Comparison of ENCODE assay signal across 8 cellular contexts in the genomic region with DNA sequence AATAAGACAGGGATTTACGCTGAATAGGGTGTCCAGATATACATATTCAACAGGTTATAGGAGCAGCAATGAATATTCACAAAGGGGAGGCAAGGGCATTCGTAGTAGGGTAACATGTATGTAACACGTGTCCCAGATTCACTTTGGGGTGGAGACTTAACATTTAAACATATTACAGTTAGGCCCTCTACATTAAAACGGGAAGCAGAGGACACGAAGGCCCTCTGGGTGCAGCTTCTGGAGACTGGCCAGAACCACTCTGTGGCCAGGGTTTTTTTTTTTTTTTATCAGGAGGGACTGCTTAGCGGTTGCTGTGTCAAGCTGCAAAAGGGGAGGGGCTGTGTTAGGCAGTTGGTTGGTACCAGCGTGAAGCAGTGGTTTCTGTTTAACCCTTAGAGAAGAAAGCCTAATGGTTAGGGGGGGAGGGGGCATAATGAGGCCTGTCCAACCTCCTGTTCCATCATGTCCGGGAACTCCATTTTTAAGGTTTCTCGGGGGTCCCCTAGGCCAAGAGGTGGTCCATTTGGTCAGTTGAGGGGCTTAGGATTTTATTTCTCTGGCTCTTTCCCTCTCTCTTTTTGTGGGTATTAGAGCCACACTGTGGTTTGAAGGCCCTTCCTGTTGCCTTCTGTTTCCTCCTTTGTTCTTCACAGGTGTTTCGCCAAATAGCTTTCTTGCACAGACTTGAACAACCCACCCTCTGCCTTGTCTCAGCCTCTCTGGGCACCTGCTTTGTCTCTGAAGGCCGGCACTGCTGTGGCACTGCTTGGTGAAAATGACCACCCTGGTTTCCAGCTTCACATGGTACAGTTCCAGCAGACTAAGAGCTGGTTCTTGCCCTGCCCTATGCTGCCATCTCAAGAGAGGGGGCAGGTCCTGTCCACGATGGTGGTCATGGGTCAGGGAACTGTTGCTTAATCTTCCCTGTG. TPM values are rescaled to one million over a fixed set of nuclear protein-coding genes. Genes with fewer than 3 reads are reported as not detected.
DNase-seq lines count a peak whose midpoint lies in the region; ATAC-seq and TF ChIP-seq lines count a peak whose summit lies in the region.

No MANE protein-coding gene starts in this region.

- DNase-seq in NCI-H1436 (lab: John Stamatoyannopoulos, UW) (peak; percentile 22), NCI-H1436 treated with DMSO at 0.1 percent for 48 hours (lab: John Stamatoyannopoulos, UW) (no peak), SK-N-SH (peak; percentile 78), fibroblast of villous mesenchyme (ENCODE audit: low read depth) (peak; percentile 76), endodermal cell (no peak)

- H3K4me1 ChIP-seq in SK-N-SH (ENCODE audit: control insufficient read depth in 1 of 2, insufficient read depth in 2 of 2, low read depth in 1 of 2, low read length in 1 of 2), result peaks cover 0 to 26% of the 10 kb centered on the region in 2 experiments; a peak in 1 of 4 replicates
- H3K4me1 ChIP-seq in endodermal cell (ENCODE audit: control insufficient read depth, insufficient read depth, low read length), result no peaks in the 10 kb centered on the region

- H3K9ac ChIP-seq in SK-N-SH (no peak overlapping the region), endodermal cell (ENCODE audit: extremely low read depth, low read length, poor library complexity, severe bottlenecking) (no peak overlapping the region)

- H3K36me3 ChIP-seq in SK-N-SH (replicated peaks in 1 of 2; ENCODE audit: control insufficient read depth in 1 of 2, insufficient read depth in 2 of 2, low read length in 1 of 2) (no peaks in the 10 kb centered on the region), endodermal cell (ENCODE audit: control insufficient read depth, insufficient read depth, low read length) (no peaks in the 10 kb centered on the region)

- H4K20me1 ChIP-seq in SK-N-SH (ENCODE audit: insufficient read depth), result no peaks in the 10 kb centered on the region

- H3K4me3 ChIP-seq in SK-N-SH (ENCODE audit: low read depth in 2 of 2, low read length in 1 of 2), result no peak overlapping the region
- H3K4me3 ChIP-seq in fibroblast of villous mesenchyme (ENCODE audit: low read depth, low read length), result no peak overlapping the region
- H3K4me3 ChIP-seq in skin epidermis, result no peak overlapping the region
- H3K4me3 ChIP-seq in endodermal cell (ENCODE audit: low read length), result no peak overlapping the region

- no peaks in the 10 kb centered on the region for H3K36me3 Mint-ChIP-seq in endodermal cell (ENCODE audit: low read depth)

- H3K27ac ChIP-seq in SK-N-SH (ENCODE audit: low read depth in 2 of 2, low read length in 1 of 2) (peak overlapping the region in 1 of 2 experiments; percentile 84; a peak in 2 of 4 replicates), skin epidermis (peak overlapping the region in 14 of 21 experiments; percentile 7 to 78 (median 50)), endodermal cell (ENCODE audit: low read depth, low read length) (no peak overlapping the region)

- no peaks in the 10 kb centered on the region for H3F3A ChIP-seq in SK-N-SH (replicated peaks; ENCODE audit: insufficient read depth)

- no peaks in the 10 kb centered on the region for H3K4me1 Mint-ChIP-seq in endodermal cell

- H3K27me3 Mint-ChIP-seq in endodermal cell (ENCODE audit: insufficient read depth), result no peaks in the 10 kb centered on the region

- 49% methylated on average over 12 of the region's 12 CpGs for WGBS in SK-N-SH (ENCODE audit: low lambda C conversion rate)
- 83 to 94% methylated on average over 8 to 12 of the region's 12 CpGs for WGBS in endodermal cell (ENCODE audit: insufficient coverage in 1 of 2, insufficient read length in 1 of 2), 2 experiments

- POLR2A ChIA-PET in SK-N-SH (lab: Yijun Ruan, JAX), result interaction anchor here (0.6 to 2.3 kb wide), 3 partner anchors 9 to 239 kb away, joined by 4 to 11 read pairs (median 10); no protein-coding TSS in a partner anchor

- H3K4me3 Mint-ChIP-seq in endodermal cell, result no peak overlapping the region

- no peak overlapping the region for H3K27ac Mint-ChIP-seq in endodermal cell

- peak; percentile 58 for ATAC-seq in GM19467 (IDR thresholded peaks at IDR 0.05; ENCODE audit: unreplicated experiment)
- ATAC-seq in HG03521 (IDR thresholded peaks at IDR 0.05; ENCODE audit: unreplicated experiment), result peak; percentile 52

- TF ChIP-seq CTCF in SK-N-SH (IDR thresholded peaks at IDR 0.05), result no peak
- no peak for TF ChIP-seq CTCF in fibroblast of villous mesenchyme (IDR thresholded peaks at IDR 0.05; ENCODE audit: insufficient read depth, low read depth, low read length)
- TF ChIP-seq CTCF in endodermal cell (conservative IDR thresholded peaks at IDR 0.05), result no peak

- H2AFZ ChIP-seq in SK-N-SH (ENCODE audit: low read depth), result no peak overlapping the region

- TF ChIP-seq RAD21 in SK-N-SH (IDR thresholded peaks at IDR 0.05; ENCODE audit: low read length), result peak; percentile 20; the same call in 1 of the 2 replicates

- H3K27me3 ChIP-seq in SK-N-SH (ENCODE audit: insufficient read depth) (no peaks in the 10 kb centered on the region), endodermal cell (ENCODE audit: control insufficient read depth, insufficient read depth, low read length, poor library complexity, severe bottlenecking) (no peaks in the 10 kb centered on the region)

- CTCF ChIA-PET in SK-N-SH (lab: Yijun Ruan, JAX), result interaction anchor here (0.8 to 1.6 kb wide), 8 partner anchors 11 to 327 kb away, joined by 3 to 7 read pairs (median 4); no protein-coding TSS in a partner anchor

- H3K9me3 Mint-ChIP-seq in endodermal cell, result no peaks in the 10 kb centered on the region

- no peaks in the 10 kb centered on the region for H3K9me2 ChIP-seq in SK-N-SH

- H3K79me2 ChIP-seq in SK-N-SH (ENCODE audit: insufficient read depth), result no peaks in the 10 kb centered on the region

- TF ChIP-seq EP300 in SK-N-SH (IDR thresholded peaks at IDR 0.05; ENCODE audit: borderline replicate concordance in 1 of 2, low read depth in 1 of 2, low read length in 1 of 2), result peak in 1 of 2 experiments; percentile 43; a peak in 1 of 4 replicates

- no peaks in the 10 kb centered on the region for H3K9me3 ChIP-seq in SK-N-SH
- no peaks in the 10 kb centered on the region for H3K9me3 ChIP-seq in endodermal cell (ENCODE audit: control insufficient read depth, low read length)

- no peak overlapping the region for H3K4me2 ChIP-seq in SK-N-SH

TF ChIP-seq in SK-N-SH, 30 proteins besides CTCF, POLR2A, EP300 and RAD21:
- 0 out of 2 replicates have a peak, but pooled peaks have one; percentile 25 for TF ChIP-seq RCOR1 (IDR thresholded peaks at IDR 0.05; ENCODE audit: low read length)
- TF ChIP-seq NFIC (IDR thresholded peaks at IDR 0.05; ENCODE audit: borderline replicate concordance), result 0 out of 2 replicates have a peak, but pooled peaks have one; percentile 15
- TF ChIP-seq TEAD4 (IDR thresholded peaks at IDR 0.05; ENCODE audit: borderline replicate concordance, insufficient read depth), result no peak
- 0 out of 2 replicates have a peak, but pooled peaks have one; percentile 55 for TF ChIP-seq RFX5 (IDR thresholded peaks at IDR 0.05; ENCODE audit: low read length)

RNA-seq across cellular contexts. Expression of a gene that starts 26.4 kb away (rescaled TPM):
- not detected in 2 replicates for polyA plus RNA-seq in SK-N-SH (2012; rRNA removed)
- polyA plus RNA-seq in SK-N-SH (2012; cell fraction: cytosol; rRNA removed), result not detected in 2 replicates
- polyA plus RNA-seq in SK-N-SH (2012; cell fraction: nucleus; rRNA removed), result not detected in 2 replicates
- not detected in 2 replicates for total RNA-seq in fibroblast of villous mesenchyme
- total RNA-seq in endodermal cell, result not detected
- not detected for polyA plus RNA-seq in endodermal cell (2013, experiment 1 of 2)
- not detected for polyA plus RNA-seq in endodermal cell (2013, experiment 2 of 2)

Comparison
In these comparisons a context has a peak if more than half of its experiments do, and no peak if none do; other contexts are left out.
1. DNase-seq: peak in NCI-H1436 (single experiment), SK-N-SH (single experiment) and fibroblast of villous mesenchyme (single experiment); none in NCI-H1436 treated with DMSO at 0.1 percent for 48 hours (single experiment) and endodermal cell (single experiment).